In the genomic region with DNA sequence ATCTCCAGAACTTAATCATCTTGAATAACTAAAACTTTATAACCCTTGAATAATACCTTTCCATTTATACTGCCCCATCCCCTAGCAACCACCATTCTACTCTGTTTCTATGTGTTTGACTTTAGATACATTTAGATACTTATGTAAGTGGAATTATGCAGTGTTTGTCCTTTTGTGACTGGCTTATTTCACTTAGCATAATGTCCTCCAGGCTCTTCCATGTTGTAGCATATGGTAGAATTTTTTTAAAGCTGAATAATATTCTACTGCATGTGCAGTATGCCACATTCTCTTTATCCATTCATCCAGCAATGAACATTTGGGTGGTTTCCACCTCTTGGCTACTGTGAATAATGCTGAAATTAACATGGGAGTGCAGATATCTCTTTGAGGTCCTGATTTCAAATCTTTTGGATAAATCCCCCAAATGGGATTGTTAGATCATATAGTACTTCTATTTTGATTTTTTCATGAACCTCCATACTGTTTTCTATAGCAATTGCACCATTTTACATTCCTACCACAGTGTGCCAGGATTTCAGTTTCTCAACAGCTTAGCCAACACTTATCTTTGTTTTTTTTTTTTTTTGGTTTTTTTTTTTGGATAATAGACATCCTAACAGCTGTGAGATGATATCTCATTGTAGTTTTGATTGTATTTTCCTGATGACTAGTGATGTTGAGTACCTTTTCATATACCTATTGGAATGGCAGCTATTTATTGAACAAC, we compare ENCODE assay signal across 22 cellular contexts.
"Had no signal": no experiment of that assay in that cellular context is flagged by ENCODE, and none has a peak within 500 bp of the region (broad histone marks: within the 10 kb centered on the region; RNA-seq: fewer than 3 reads in every experiment).

No MANE protein-coding gene starts in this region.

- H3K4me3 Mint-ChIP-seq: activated CD8-positive, alpha-beta T cell treated with anti-CD3 and anti-CD28 coated beads, Interleukin-2, amount 10 ng/mL, durations not matched to agents 7 days and 5 days; activated naive CD8-positive, alpha-beta T cell treated with anti-CD3 and anti-CD28 coated beads, Interleukin-2, amount 50 U/mL, for 24 hours; T-helper 17 cell; WTC11 had no signal

- H3K27ac Mint-ChIP-seq: activated CD8-positive, alpha-beta T cell treated with anti-CD3 and anti-CD28 coated beads, Interleukin-2, amount 10 ng/mL, durations not matched to agents 7 days and 5 days; activated naive CD4-positive, alpha-beta T cell treated with anti-CD3 and anti-CD28 coated beads, Interleukin-2, amount 50 U/mL, for 72 hours; activated naive CD8-positive, alpha-beta T cell treated with anti-CD3 and anti-CD28 coated beads, Interleukin-2, amount 50 U/mL, for 24 hours; T-helper 17 cell; WTC11 had no signal

- H3K9me3 Mint-ChIP-seq: activated naive CD4-positive, alpha-beta T cell treated with anti-CD3 and anti-CD28 coated beads, Interleukin-2, amount 50 U/mL, for 72 hours; activated naive CD8-positive, alpha-beta T cell treated with anti-CD3 and anti-CD28 coated beads, Interleukin-2, amount 50 U/mL, for 24 hours; WTC11 had no signal

- DNase-seq: activated CD4-positive, alpha-beta T cell treated with anti-CD3 and anti-CD28 coated beads for 48 hours; activated CD4-positive, alpha-beta T cell treated with anti-CD3 and anti-CD28 coated beads, Interleukin-2, amount 50 U/mL, for 4 hours; activated CD4-positive, CD25-positive, alpha-beta regulatory T cell treated with anti-CD3 and anti-CD28 coated beads, Interleukin-2, amount 50 U/mL, for 72 hours; activated CD8-positive, alpha-beta memory T cell treated with anti-CD3 and anti-CD28 coated beads, Interleukin-2, amount 50 U/mL, for 48 hours; activated CD8-positive, alpha-beta T cell treated with anti-CD3 and anti-CD28 coated beads, Interleukin-2, amount 10 ng/mL, durations not matched to agents 7 days and 5 days; activated effector memory CD4-positive, alpha-beta T cell treated with Interleukin-2 at 50 U/mL for 16 hours; activated naive CD4-positive, alpha-beta T cell treated with Interleukin-2 at 50 U/mL for 16 hours; activated naive CD8-positive, alpha-beta T cell treated with anti-CD3 and anti-CD28 coated beads, Interleukin-2, amount 50 U/mL, for 24 hours; activated T-cell treated with anti-CD3 and anti-CD28 coated beads, Interleukin-2, amount 50 U/mL, for 1 hour; central memory CD4-positive, alpha-beta T cell; KG1; NCI-H1092; NCI-H1417; NCI-H1930; NCI-H526 treated with DMSO at 0.1 percent for 48 hours; NCI-H82; SIG-M5; T-helper 17 cell; T-helper 9 cell had no signal

- H3K4me3 ChIP-seq: breast epithelium had no signal

- H3K36me3 ChIP-seq: breast epithelium had no signal

- H3K4me1 Mint-ChIP-seq: activated naive CD8-positive, alpha-beta T cell treated with anti-CD3 and anti-CD28 coated beads, Interleukin-2, amount 50 U/mL, for 24 hours; T-helper 17 cell had no signal

- H3K9me3 ChIP-seq: breast epithelium had no signal

- ATAC-seq: activated CD8-positive, alpha-beta T cell treated with anti-CD3 and anti-CD28 coated beads, Interleukin-2, amount 10 ng/mL, durations not matched to agents 7 days and 5 days; activated naive CD4-positive, alpha-beta T cell treated with anti-CD3 and anti-CD28 coated beads, Interleukin-2, amount 50 U/mL, for 72 hours; activated naive CD8-positive, alpha-beta T cell treated with anti-CD3 and anti-CD28 coated beads, Interleukin-2, amount 50 U/mL, for 24 hours; T-helper 17 cell; WTC11 had no signal

- H3K27me3 ChIP-seq: breast epithelium had no signal

- H3K36me3 Mint-ChIP-seq: activated naive CD4-positive, alpha-beta T cell treated with anti-CD3 and anti-CD28 coated beads, Interleukin-2, amount 50 U/mL, for 72 hours; WTC11 had no signal

- H3K27ac ChIP-seq: breast epithelium had no signal
